16 cellular contexts compared by ENCODE assay signal in genomic region chr3:191761906-191762305, GRCh38.
DNase-seq lines count a peak whose midpoint lies in the region; ATAC-seq and TF ChIP-seq lines count a peak whose summit lies in the region.
"Had no signal": no experiment of that assay in that cellular context is flagged by ENCODE, and none has a peak within 500 bp of the region (broad histone marks: within the 10 kb centered on the region; RNA-seq: fewer than 3 reads in every experiment).

No MANE protein-coding gene starts in this region.

- H3K36me3 ChIP-seq in HUES48 (ENCODE audit: control insufficient read depth, insufficient read depth, low read length) (no peaks in the 10 kb centered on the region), SK-N-MC (ENCODE audit: insufficient read depth, low read length) (no peaks in the 10 kb centered on the region), hepatocyte (replicated peaks; ENCODE audit: insufficient read depth, low read depth) (no peaks in the 10 kb centered on the region), smooth muscle cell (ENCODE audit: low read depth) (no peaks in the 10 kb centered on the region)
- H3K36me3 ChIP-seq: BLaER1 treated with 17β-estradiol and CSF1 and Interleukin-3, amounts not matched to agents 10 nM and 100 nM; thyroid gland had no signal

- DNase-seq in SK-N-MC (ENCODE audit: low read depth, low spot score) (no peak), hepatocyte (ENCODE audit: low spot score) (no peak), smooth muscle cell (lab: John Stamatoyannopoulos, UW; ENCODE audit: unreplicated experiment) (no peak), OCI-M2 (lab: John Stamatoyannopoulos, UW; ENCODE audit: unreplicated experiment) (no peak), cardiac septum (ENCODE audit: low spot score) (no peak)
- DNase-seq: activated CD4-positive, alpha-beta T cell treated with anti-CD3 and anti-CD28 coated beads, Interleukin-2, amount 10 ng/mL, durations not matched to agents 24 days and 14 days; aorta; DMS79 treated with DMSO at 0.1 percent for 48 hours; mucosa of descending colon; NCI-H1436 treated with DMSO at 0.1 percent for 48 hours; small intestine had no signal

- TF ChIP-seq CTCF in hepatocyte (IDR thresholded peaks at IDR 0.05; ENCODE audit: poor library complexity) (no peak), smooth muscle cell (IDR thresholded peaks at IDR 0.05; ENCODE audit: borderline replicate concordance, insufficient read depth, poor library complexity, severe bottlenecking) (no peak)

- no peaks in the 10 kb centered on the region for H4K20me1 ChIP-seq in hepatocyte (ENCODE audit: insufficient read depth, poor library complexity, severe bottlenecking)
- H4K20me1 ChIP-seq in smooth muscle cell (ENCODE audit: low read depth) = no peaks in the 10 kb centered on the region
- H4K20me1 ChIP-seq: BLaER1 treated with 17β-estradiol and CSF1 and Interleukin-3, amounts not matched to agents 10 nM and 100 nM had no signal

- H3K4me3 ChIP-seq in HUES48 (ENCODE audit: low read depth, low read length) = no peak overlapping the region; the same call in 1 of the 2 replicates
- H3K4me3 ChIP-seq in SK-N-MC = peak overlapping the region; percentile 17; the same call in 1 of the 2 replicates
- no peak overlapping the region for H3K4me3 ChIP-seq in hepatocyte
- H3K4me3 ChIP-seq in smooth muscle cell = no peak overlapping the region
- H3K4me3 ChIP-seq: BLaER1 treated with 17β-estradiol and CSF1 and Interleukin-3, amounts not matched to agents 10 nM and 100 nM; mucosa of descending colon; thyroid gland had no signal

- H3K27ac ChIP-seq in HUES48 (ENCODE audit: low read depth, low read length) = no peak overlapping the region
- H3K27ac ChIP-seq in SK-N-MC = peak overlapping the region; percentile 91
- H3K27ac ChIP-seq in hepatocyte = peak overlapping the region; percentile 24
- peak overlapping the region; percentile 81 for H3K27ac ChIP-seq in smooth muscle cell (ENCODE audit: low read depth)
- H3K27ac ChIP-seq: BLaER1 treated with 17β-estradiol and CSF1 and Interleukin-3, amounts not matched to agents 10 nM and 100 nM; parathyroid adenoma had no signal

- H3K4me2 ChIP-seq in hepatocyte = peak overlapping the region; percentile 30
- H3K4me2 ChIP-seq in smooth muscle cell = peak overlapping the region; percentile 79

- H3K79me2 ChIP-seq in hepatocyte (no peaks in the 10 kb centered on the region), smooth muscle cell (ENCODE audit: low read depth) (no peaks in the 10 kb centered on the region)
- H3K79me2 ChIP-seq: parathyroid adenoma had no signal

- WGBS in hepatocyte (ENCODE audit: low lambda C conversion rate, missing lambda C conversion rate) = 65% methylated on average over 2 of the region's 2 CpGs
- 26% methylated on average over 2 of the region's 2 CpGs for WGBS in smooth muscle cell (ENCODE audit: low lambda C conversion rate)

- intact Hi-C loops in cardiac septum (cut with DNase I) = no loop called here

- no peaks in the 10 kb centered on the region for H3F3A ChIP-seq in smooth muscle cell (ENCODE audit: low read depth)

- H3K4me1 ChIP-seq in HUES48 (ENCODE audit: control insufficient read depth, insufficient read depth, low read length) (peaks cover 12% of the 10 kb centered on the region), hepatocyte (ENCODE audit: insufficient read depth) (no peaks in the 10 kb centered on the region), smooth muscle cell (ENCODE audit: low read depth) (peaks cover 17% of the 10 kb centered on the region)
- H3K4me1 ChIP-seq: parathyroid adenoma had no signal

- H3K9me2 ChIP-seq in hepatocyte (replicated peaks; ENCODE audit: insufficient read depth) = no peaks in the 10 kb centered on the region

- H3K27me3 ChIP-seq in HUES48 (ENCODE audit: control insufficient read depth, insufficient read depth, low read length) = no peaks in the 10 kb centered on the region
- no peaks in the 10 kb centered on the region for H3K27me3 ChIP-seq in hepatocyte
- no peaks in the 10 kb centered on the region for H3K27me3 ChIP-seq in smooth muscle cell (ENCODE audit: low read depth)
- H3K27me3 ChIP-seq: BLaER1 treated with 17β-estradiol and CSF1 and Interleukin-3, amounts not matched to agents 10 nM and 100 nM; thyroid gland had no signal

- H3K9me3 ChIP-seq in HUES48 (ENCODE audit: control insufficient read depth, insufficient read depth, low read length) (no peaks in the 10 kb centered on the region), SK-N-MC (ENCODE audit: low read depth, low read length) (no peaks in the 10 kb centered on the region), hepatocyte (ENCODE audit: low read depth) (no peaks in the 10 kb centered on the region), smooth muscle cell (replicated peaks; ENCODE audit: low read depth) (no peaks in the 10 kb centered on the region)
- H3K9me3 ChIP-seq: BLaER1 treated with 17β-estradiol and CSF1 and Interleukin-3, amounts not matched to agents 10 nM and 100 nM; mucosa of descending colon; thyroid gland had no signal

- no peak for ATAC-seq in HG03139 (IDR thresholded peaks at IDR 0.05; ENCODE audit: unreplicated experiment)
- ATAC-seq: mucosa of descending colon had no signal

- H2AFZ ChIP-seq in hepatocyte (no peak overlapping the region), smooth muscle cell (ENCODE audit: low read depth) (peak overlapping the region; percentile 54)
- H2AFZ ChIP-seq: parathyroid adenoma had no signal

- H3K9ac ChIP-seq in HUES48 (ENCODE audit: low read depth, low read length) (peak overlapping the region; percentile 20; the same call in 1 of the 2 replicates), SK-N-MC (ENCODE audit: insufficient read length) (no peak overlapping the region), smooth muscle cell (ENCODE audit: low read depth) (peak overlapping the region; percentile 27)
- H3K9ac ChIP-seq: BLaER1 treated with 17β-estradiol and CSF1 and Interleukin-3, amounts not matched to agents 10 nM and 100 nM; parathyroid adenoma had no signal
